ENCODE assay signal across 21 cellular contexts in genomic region chr2:12300019-12300602, GRCh38.
DNase-seq lines count a peak whose midpoint lies in the region; ATAC-seq and TF ChIP-seq lines count a peak whose summit lies in the region.
"Had no signal": no experiment of that assay in that cellular context is flagged by ENCODE, and none has a peak within 500 bp of the region (broad histone marks: within the 10 kb centered on the region; RNA-seq: fewer than 3 reads in every experiment).

No MANE protein-coding gene starts in this region.

- no peak for TF ChIP-seq POLR2A in IMR-90 (IDR thresholded peaks at IDR 0.05; ENCODE audit: low read depth, low read length)
- no peak for TF ChIP-seq POLR2A in breast epithelium (IDR thresholded peaks at IDR 0.05)

- H2BK15ac ChIP-seq in IMR-90 (ENCODE audit: low read depth, low read length): peak overlapping the region; percentile 16; the same call in 1 of the 3 replicates

- no peak overlapping the region for H3K14ac ChIP-seq in IMR-90 (replicated peaks; ENCODE audit: low read depth, low read length)

- WGBS in IMR-90 (ENCODE audit: extremely low coverage in 2 of 2, insufficient read length in 1 of 2), 2 experiments: no CpG with 5 or more reads among the region's 4 CpGs

- H2AK5ac ChIP-seq in IMR-90 (ENCODE audit: low read depth, low read length): no peak overlapping the region

- TF ChIP-seq CTCF in IMR-90 (conservative IDR thresholded peaks at IDR 0.05; ENCODE audit: low read depth, low read length) (no peak), breast epithelium (IDR thresholded peaks at IDR 0.05) (no peak), fibroblast of pulmonary artery (IDR thresholded peaks at IDR 0.05; ENCODE audit: low read length, missing control alignments) (no peak)

- DNase-seq in IMR-90 (peak; percentile 41), breast epithelium (ENCODE audit: low spot score in 2 of 2) (peak in 1 of 2 donors; percentile 47), fibroblast of pulmonary artery (ENCODE audit: low read depth) (peak; percentile 78), renal cortical epithelial cell (ENCODE audit: low read depth) (peak; percentile 68), NCI-H1436 treated with DMSO at 0.1 percent for 48 hours (lab: John Stamatoyannopoulos, UW) (no peak), left lobe of liver (ENCODE audit: low spot score) (no peak), UCSD-AML1 (lab: John Stamatoyannopoulos, UW; ENCODE audit: unreplicated experiment) (no peak), ecto neural progenitor cell (ENCODE audit: low spot score) (no peak)
- DNase-seq: activated CD4-positive, alpha-beta T cell treated with anti-CD3 and anti-CD28 coated beads, Interleukin-2, amount 10 ng/mL, durations not matched to agents 24 days and 14 days; activated naive CD4-positive, alpha-beta T cell treated with anti-CD3 and anti-CD28 coated beads for 36 hours; activated T-cell treated with anti-CD3 and anti-CD28 coated beads, Interleukin-2, amount 50 U/mL, for 72 hours; aorta; CD8-positive, alpha-beta T cell; effector CD8-positive, alpha-beta T cell; Kasumi-1; NCI-H1105; nucleus accumbens; retina; stimulated activated naive CD8-positive, alpha-beta T cell treated with anti-CD3 and anti-CD28 coated beads, Interleukin-15, amount 100 ng/mL, for 72 hours; transverse colon had no signal

- H3K9ac ChIP-seq in IMR-90 (ENCODE audit: low read depth, low read length): no peak overlapping the region

- H2BK120ac ChIP-seq in IMR-90 (ENCODE audit: low read depth, low read length): no peak overlapping the region

- POLR2A ChIA-PET in IMR-90 (lab: Charles Lee; ENCODE audit: unreplicated experiment): no interaction called here

- H3K4me1 ChIP-seq in IMR-90 (ENCODE audit: control insufficient read depth, insufficient read depth, low read length) (peaks cover 15% of the 10 kb centered on the region), breast epithelium (no peaks in the 10 kb centered on the region)

- H2BK20ac ChIP-seq in IMR-90 (ENCODE audit: low read depth, low read length): no peak overlapping the region; the same call in 1 of the 2 replicates

- no peak overlapping the region for H3K27ac ChIP-seq in IMR-90 (ENCODE audit: insufficient read depth, low read length)
- peak overlapping the region; percentile 48 to 78 for H3K27ac ChIP-seq in breast epithelium

- no peaks in the 10 kb centered on the region for H3K27me3 ChIP-seq in IMR-90 (ENCODE audit: control insufficient read depth, insufficient read depth, low read length)
- no peaks in the 10 kb centered on the region for H3K27me3 ChIP-seq in breast epithelium
- H3K27me3 ChIP-seq: transverse colon had no signal

- ATAC-seq in IMR-90 (ENCODE audit: low read depth) (no peak), left lobe of liver (no peak)
- ATAC-seq: activated T-cell treated with anti-CD3 and anti-CD28 coated beads, Interleukin-2, amount 50 U/mL, for 72 hours; CD8-positive, alpha-beta T cell; GM12878; stimulated activated naive CD8-positive, alpha-beta T cell treated with anti-CD3 and anti-CD28 coated beads, Interleukin-15, amount 100 ng/mL, for 72 hours had no signal

- no peak overlapping the region for H3K4ac ChIP-seq in IMR-90 (ENCODE audit: low read depth, low read length)

- no peaks in the 10 kb centered on the region for H4K20me1 ChIP-seq in IMR-90 (ENCODE audit: insufficient read depth, low read length)

- 0 out of 2 replicates have a peak, but pooled peaks cover 2% of the 10 kb centered on the region for H3K9me1 ChIP-seq in IMR-90 (ENCODE audit: insufficient read depth, low read length)

- CTCF ChIA-PET in IMR-90 (lab: Yijun Ruan, JAX): no interaction called here

- H2AFZ ChIP-seq in IMR-90 (replicated peaks; ENCODE audit: low read length, poor library complexity): no peak overlapping the region

- intact Hi-C loops in IMR-90 (cut with micrococcal nuclease) (loop anchor here (5.0 to 10.0 kb wide), 3 partner anchors 245 to 707 kb away; partner anchors contain the start of gene TRIB2), breast epithelium (cut with DNase I; ENCODE audit: low total_unique reads) (no loop called here)

- no peaks in the 10 kb centered on the region for H3K36me3 ChIP-seq in IMR-90 (ENCODE audit: control insufficient read depth, insufficient read depth, low read length)
- no peaks in the 10 kb centered on the region for H3K36me3 ChIP-seq in breast epithelium
- H3K36me3 ChIP-seq: transverse colon had no signal

- H3K9me3 ChIP-seq in IMR-90 (ENCODE audit: control insufficient read depth, insufficient read depth, low read length): no peaks in the 10 kb centered on the region
- no peaks in the 10 kb centered on the region for H3K9me3 ChIP-seq in breast epithelium
- H3K9me3 ChIP-seq: transverse colon had no signal

- H3K18ac ChIP-seq in IMR-90 (ENCODE audit: low read depth, low read length): peak overlapping the region; percentile 20; the same call in 1 of the 2 replicates

- no peak overlapping the region for H2AK9ac ChIP-seq in IMR-90 (replicated peaks; ENCODE audit: low read depth, low read length, poor library complexity)

- no peak overlapping the region for H3K23ac ChIP-seq in IMR-90 (ENCODE audit: low read depth, low read length)

- peak overlapping the region; percentile 16; the same call in 1 of the 2 replicates for H3K4me2 ChIP-seq in IMR-90 (ENCODE audit: low read depth, low read length)

- no peak overlapping the region for H4K91ac ChIP-seq in IMR-90 (ENCODE audit: insufficient read depth, low read depth, low read length)

- H3K56ac ChIP-seq in IMR-90 (ENCODE audit: extremely low read depth, insufficient read depth, low read length): no peak overlapping the region

- H4K8ac ChIP-seq in IMR-90 (ENCODE audit: low read depth in 2 of 2, low read length in 2 of 2): no peak overlapping the region

- H3K4me3 ChIP-seq in IMR-90 (ENCODE audit: insufficient read depth, low read depth, low read length): no peak overlapping the region
- peak overlapping the region in 1 of 3 donors; percentile 17 for H3K4me3 ChIP-seq in breast epithelium
- no peak overlapping the region for H3K4me3 ChIP-seq in fibroblast of pulmonary artery (replicated peaks; ENCODE audit: low read depth, low read length)
- H3K4me3 ChIP-seq: GM12878, transverse colon had no signal

- TF ChIP-seq RAD21 in IMR-90 (IDR thresholded peaks at IDR 0.05; ENCODE audit: low read length): no peak

- no peak overlapping the region for H4K5ac ChIP-seq in IMR-90 (ENCODE audit: low read depth, low read length)

- in situ Hi-C loops in IMR-90 (cut with MboI; ENCODE audit: low sequenced_read_pairs): no loop called here

- H2BK5ac ChIP-seq in IMR-90 (ENCODE audit: low read depth, low read length, poor library complexity, severe bottlenecking): no peak overlapping the region

- BruUV-seq in IMR-90 (replicated peaks; lab: Mats Ljungman, UMichigan): no TSS peak

- dilution Hi-C loops in IMR-90 (cut with HindIII; ENCODE audit: low sequenced_read_pairs, unreplicated experiment): no loop called here

- no peaks in the 10 kb centered on the region for H3K79me1 ChIP-seq in IMR-90 (ENCODE audit: low read depth in 1 of 2, low read length in 2 of 2)

TF ChIP-seq in IMR-90, 13 proteins besides CTCF, POLR2A, EP300 and RAD21:
- TF ChIP-seq ELK1 (IDR thresholded peaks at IDR 0.05; ENCODE audit: borderline replicate concordance, low read depth, low read length) (no peak), MXI1 (IDR thresholded peaks at IDR 0.05; ENCODE audit: borderline replicate concordance, low read depth, low read length) (no peak), RFX5 (IDR thresholded peaks at IDR 0.05; ENCODE audit: low read depth, low read length) (no peak), FOS (IDR thresholded peaks at IDR 0.05; ENCODE audit: low read depth, low read length) (no peak), CHD1 (IDR thresholded peaks at IDR 0.05; ENCODE audit: low read depth, low read length) (no peak), BHLHE40 (IDR thresholded peaks at IDR 0.05; ENCODE audit: low read depth, low read length) (no peak), NFE2L2 (IDR thresholded peaks at IDR 0.05; ENCODE audit: low read depth, low read length) (no peak), RCOR1 (IDR thresholded peaks at IDR 0.05; ENCODE audit: insufficient replicate concordance, low read length) (no peak), MAZ (IDR thresholded peaks at IDR 0.05; ENCODE audit: borderline replicate concordance, low read depth, low read length) (no peak), USF2 (IDR thresholded peaks at IDR 0.05; ENCODE audit: low read depth, low read length) (no peak), SMC3 (IDR thresholded peaks at IDR 0.05; ENCODE audit: low read depth, low read length) (no peak), CEBPB (IDR thresholded peaks at IDR 0.05; ENCODE audit: low read depth, low read length) (no peak)

Comparison
In these comparisons a context has a peak if more than half of its experiments do, and no peak if none do; other contexts are left out.
1. DNase-seq: peak in IMR-90 (single experiment), fibroblast of pulmonary artery (single experiment) and renal cortical epithelial cell (single experiment); none in NCI-H1436 treated with DMSO at 0.1 percent for 48 hours (single experiment), left lobe of liver (single experiment), UCSD-AML1 (single experiment) and ecto neural progenitor cell (single experiment).